Comparison of ENCODE assay signal across 9 cellular contexts in genomic region chr9:3746296-3747275, GRCh38.
DNase-seq lines count a peak whose midpoint lies in the region; ATAC-seq, FAIRE-seq and TF ChIP-seq lines count a peak whose summit lies in the region.
"Had no signal": no experiment of that assay in that cellular context is flagged by ENCODE, and none has a peak within 500 bp of the region (broad histone marks: within the 10 kb centered on the region; RNA-seq: fewer than 3 reads in every experiment).

No MANE protein-coding gene starts in this region.

- 43 to 48% methylated on average over 1 of the region's 1 CpG for WGBS in testis, 2 donors
- 6 to 13% methylated on average over 1 of the region's 1 CpG for WGBS in esophagus squamous epithelium, 2 donors

- H3K27ac Mint-ChIP-seq in GM23338: no peak overlapping the region

- TF ChIP-seq POLR2A in testis (IDR thresholded peaks at IDR 0.05): no peak
- TF ChIP-seq POLR2A in esophagus squamous epithelium (IDR thresholded peaks at IDR 0.05): no peak

- TF ChIP-seq CTCF in HFF-Myc (IDR thresholded peaks at IDR 0.05; ENCODE audit: low read depth, low read length, missing control alignments) (no peak), keratinocyte (optimal IDR thresholded peaks at IDR 0.05 in 1 of 3, IDR thresholded peaks at IDR 0.05 in 1 of 3, conservative IDR thresholded peaks at IDR 0.05 in 1 of 3; ENCODE audit: extremely low read depth in 1 of 3, insufficient read depth in 2 of 3, low read length in 3 of 3) (no peak), GM23338 (conservative IDR thresholded peaks at IDR 0.05; ENCODE audit: low read depth in 2 of 2) (no peak), testis (IDR thresholded peaks at IDR 0.05) (no peak), esophagus squamous epithelium (IDR thresholded peaks at IDR 0.05) (no peak)

- peaks cover 28% of the 10 kb centered on the region for H3K4me1 Mint-ChIP-seq in GM23338

- peak overlapping the region; percentile 10 for H3K9ac ChIP-seq in keratinocyte (ENCODE audit: control insufficient read depth, extremely low read depth, insufficient read depth, low read length)

- H3K9me3 Mint-ChIP-seq in GM23338: no peaks in the 10 kb centered on the region; the same call in 2 of the 3 replicates

- H3K27me3 Mint-ChIP-seq in GM23338 (ENCODE audit: insufficient read depth, low read depth, poor library complexity): peaks cover 2% of the 10 kb centered on the region

- peak; percentile 52 for DNase-seq in HFF-Myc (ENCODE audit: extremely low read depth, low read depth)
- DNase-seq in activated T-cell treated with anti-CD3 and anti-CD28 coated beads, Interleukin-2, amount 50 U/mL, for 48 hours: peak; percentile 40 to 43
- peak; percentile 75 for DNase-seq in keratinocyte (ENCODE audit: low read depth, low spot score)
- DNase-seq in GM23338 (ENCODE audit: low spot score): no peak
- DNase-seq in testis: no peak
- DNase-seq in esophagus squamous epithelium (lab: John Stamatoyannopoulos, UW): no peak
- DNase-seq in GM19240 (ENCODE audit: insufficient read length, low spot score): no peak
- DNase-seq: left colon had no signal

- peaks cover 4% of the 10 kb centered on the region for H3K9me2 ChIP-seq in GM23338 (ENCODE audit: insufficient read depth)

- no peak overlapping the region for H3K4me3 Mint-ChIP-seq in GM23338

- no peak for ATAC-seq in GM23338
- ATAC-seq: left colon had no signal

- dilution Hi-C loops in keratinocyte (cut with MboI; ENCODE audit: extremely low pct_ligation_motif_present, low sequenced_read_pairs): no loop called here

- 0 out of 2 replicates have a peak overlapping the region, but pooled peaks have one; percentile 20 for H3K27ac ChIP-seq in ACC112 (ENCODE audit: low read depth, low read length)
- peak overlapping the region; percentile 52 for H3K27ac ChIP-seq in keratinocyte (ENCODE audit: control insufficient read depth, insufficient read depth, low read length)
- H3K27ac ChIP-seq in GM23338 (ENCODE audit: low read depth): no peak overlapping the region
- no peak overlapping the region for H3K27ac ChIP-seq in testis
- H3K27ac ChIP-seq in esophagus squamous epithelium: peak overlapping the region in 2 of 4 donors; percentile 28 to 42

- H4K20me1 ChIP-seq in keratinocyte (ENCODE audit: control insufficient read depth, extremely low read depth, insufficient read depth, low read length): no peaks in the 10 kb centered on the region
- H4K20me1 ChIP-seq in GM23338 (replicated peaks; ENCODE audit: insufficient read depth): no peaks in the 10 kb centered on the region

- H3K27me3 ChIP-seq in ACC112 (ENCODE audit: insufficient read depth, low read length) (no peaks in the 10 kb centered on the region), keratinocyte (ENCODE audit: control insufficient read depth, extremely low read depth, insufficient read depth, low read length) (no peaks in the 10 kb centered on the region), GM23338 (ENCODE audit: insufficient read depth) (no peaks in the 10 kb centered on the region), testis (no peaks in the 10 kb centered on the region), esophagus squamous epithelium (no peaks in the 10 kb centered on the region)

- H3K4me1 ChIP-seq in ACC112 (ENCODE audit: control insufficient read depth, insufficient read depth, low read length, unreplicated experiment) (peaks cover 21% of the 10 kb centered on the region), keratinocyte (ENCODE audit: control insufficient read depth, extremely low read depth, insufficient read depth, low read length) (peaks cover 35% of the 10 kb centered on the region), GM23338 (ENCODE audit: insufficient read depth) (peaks cover 17% of the 10 kb centered on the region), testis (peaks cover 4% of the 10 kb centered on the region), esophagus squamous epithelium (peaks cover 0 to 26% (median 0%) of the 10 kb centered on the region in 3 donors)

- H3K79me2 ChIP-seq in ACC112 (ENCODE audit: control insufficient read depth, insufficient read depth, low read length, unreplicated experiment): no peaks in the 10 kb centered on the region
- no peaks in the 10 kb centered on the region for H3K79me2 ChIP-seq in keratinocyte (ENCODE audit: control insufficient read depth, insufficient read depth, low read length)
- H3K79me2 ChIP-seq in GM23338 (replicated peaks; ENCODE audit: insufficient read depth): no peaks in the 10 kb centered on the region

- no peaks in the 10 kb centered on the region for H3K36me3 ChIP-seq in ACC112 (ENCODE audit: insufficient read depth, low read length)
- H3K36me3 ChIP-seq in keratinocyte (ENCODE audit: control insufficient read depth in 2 of 2, extremely low read depth in 1 of 2, insufficient read depth in 2 of 2, low read length in 2 of 2): no peaks in the 10 kb centered on the region
- no peaks in the 10 kb centered on the region for H3K36me3 ChIP-seq in GM23338 (ENCODE audit: insufficient read depth)
- no peaks in the 10 kb centered on the region for H3K36me3 ChIP-seq in testis (ENCODE audit: low read depth, missing control alignments)
- H3K36me3 ChIP-seq in esophagus squamous epithelium: no peaks in the 10 kb centered on the region

- no peaks in the 10 kb centered on the region for H3F3A ChIP-seq in GM23338 (replicated peaks; ENCODE audit: low read depth)

- H3K9me1 ChIP-seq in keratinocyte (ENCODE audit: control insufficient read depth, extremely low read depth, insufficient read depth, low read length): no peaks in the 10 kb centered on the region

- H3K4me3 ChIP-seq in ACC112 (ENCODE audit: low read depth, low read length) (no peak overlapping the region), HFF-Myc (replicated peaks; ENCODE audit: low read depth, low read length) (no peak overlapping the region), keratinocyte (ENCODE audit: control insufficient read depth in 2 of 3, extremely low read depth in 1 of 3, insufficient read depth in 2 of 3, low read depth in 1 of 3, low read length in 3 of 3) (no peak overlapping the region), GM23338 (no peak overlapping the region), testis (no peak overlapping the region), esophagus squamous epithelium (no peak overlapping the region)

- H3K36me3 Mint-ChIP-seq in GM23338 (ENCODE audit: low read depth): no peaks in the 10 kb centered on the region

- H3K9me3 ChIP-seq in keratinocyte (ENCODE audit: control insufficient read depth, low read depth, low read length) (no peaks in the 10 kb centered on the region), testis (no peaks in the 10 kb centered on the region), esophagus squamous epithelium (no peaks in the 10 kb centered on the region)

- H3K4me2 ChIP-seq in keratinocyte (ENCODE audit: control insufficient read depth, extremely low read depth, insufficient read depth, low read depth, low read length) (peak overlapping the region; percentile 50), GM23338 (no peak overlapping the region)

- H2AFZ ChIP-seq in ACC112 (ENCODE audit: low read length, unreplicated experiment) (no peak overlapping the region), keratinocyte (ENCODE audit: control insufficient read depth, low read length) (peak overlapping the region; percentile 4), GM23338 (no peak overlapping the region)

- intact Hi-C loops in testis (cut with DNase I; ENCODE audit: low total_unique reads) (no loop called here), esophagus squamous epithelium (cut with DNase I) (no loop called here)

- peak; percentile 94 for FAIRE-seq in keratinocyte (lab: Jason Lieb, UNC)

TF ChIP-seq in GM23338, 12 proteins besides CTCF, POLR2A, EP300 and RAD21 (continues in another document):
- no peak for TF ChIP-seq REST (IDR thresholded peaks at IDR 0.05; ENCODE audit: unreplicated experiment)
- no peak for TF ChIP-seq JUNB (IDR thresholded peaks at IDR 0.05; ENCODE audit: unreplicated experiment)
- no peak for TF ChIP-seq ETS1 (IDR thresholded peaks at IDR 0.05)
- no peak for TF ChIP-seq EZH2phosphoT487 (IDR thresholded peaks at IDR 0.05; ENCODE audit: unreplicated experiment)
- no peak for TF ChIP-seq CREB1 (CRISPR knock-in tag; IDR thresholded peaks at IDR 0.05; ENCODE audit: low read depth)
- TF ChIP-seq NANOG (IDR thresholded peaks at IDR 0.05; ENCODE audit: borderline replicate concordance): no peak
- no peak for TF ChIP-seq STAT1 (IDR thresholded peaks at IDR 0.05; ENCODE audit: unreplicated experiment)
- no peak for TF ChIP-seq ZNF331 (CRISPR knock-in tag; IDR thresholded peaks at IDR 0.05; ENCODE audit: low read depth)

Comparison
In these comparisons a context has a peak if more than half of its experiments do, and no peak if none do; other contexts are left out.
1. H3K27ac ChIP-seq: peak in ACC112 (single experiment) and keratinocyte (single experiment); none in GM23338 (single experiment) and testis (0 of 2).
2. DNase-seq: peak in HFF-Myc (single experiment), activated T-cell treated with anti-CD3 and anti-CD28 coated beads, Interleukin-2, amount 50 U/mL, for 48 hours (2 of 2) and keratinocyte (single experiment); none in GM23338 (single experiment), testis (single experiment), esophagus squamous epithelium (single experiment) and GM19240 (single experiment).